ENCODE assay signal across 8 cellular contexts in the genomic region with DNA sequence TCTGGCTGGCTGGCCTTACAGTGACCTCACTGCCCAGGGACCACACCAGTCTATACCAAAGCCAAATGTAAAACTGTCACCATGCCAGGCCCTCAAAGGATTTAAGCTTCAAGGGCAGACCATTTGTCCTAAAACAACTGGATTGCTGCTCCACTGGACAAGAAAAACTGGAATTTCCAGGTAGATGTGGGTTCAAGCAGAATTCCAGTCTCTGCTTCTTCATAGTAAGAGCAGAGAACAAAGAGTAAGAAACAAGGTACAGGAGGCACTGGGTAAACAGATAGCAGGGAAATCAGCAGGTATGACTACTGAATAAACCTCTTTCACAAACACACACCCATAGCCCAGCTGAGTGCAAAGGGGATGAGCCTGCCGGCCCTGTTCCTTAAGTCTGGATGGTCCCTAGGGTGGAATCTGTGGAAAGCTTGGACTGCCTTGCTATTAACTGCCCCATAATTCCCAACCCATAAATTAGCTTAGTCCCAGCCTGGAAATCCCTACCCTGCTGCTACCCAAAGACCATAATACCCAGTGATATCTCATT. TPM values are rescaled to one million over a fixed set of nuclear protein-coding genes. Genes with fewer than 3 reads are reported as not detected.
DNase-seq lines count a peak whose midpoint lies in the region; ATAC-seq and TF ChIP-seq lines count a peak whose summit lies in the region.
"Had no signal": no experiment of that assay in that cellular context is flagged by ENCODE, and none has a peak within 500 bp of the region (broad histone marks: within the 10 kb centered on the region; RNA-seq: fewer than 3 reads in every experiment).

No MANE protein-coding gene starts in this region.

- H3K36me3 ChIP-seq in HCT116 (ENCODE audit: control insufficient read depth in 1 of 2, insufficient read depth in 2 of 2, low read length in 2 of 2) = no peaks in the 10 kb centered on the region
- no peaks in the 10 kb centered on the region for H3K36me3 ChIP-seq in gastroesophageal sphincter

- H3K27ac ChIP-seq in HCT116 (ENCODE audit: low read depth, low read length) (peak overlapping the region; percentile 87), RWPE1 (peak overlapping the region; percentile 98), gastroesophageal sphincter (peak overlapping the region; percentile 5 to 97 (median 92))
- H3K27ac ChIP-seq: KMS-11 had no signal

- peak; percentile 78 for DNase-seq in HCT116 (ENCODE audit: low read depth, low spot score)
- peak; percentile 59 for DNase-seq in RWPE1 (ENCODE audit: low spot score)
- no peak for DNase-seq in GM20000 (ENCODE audit: low spot score)
- no peak for DNase-seq in stimulated activated CD4-positive, alpha-beta T cell treated with anti-CD3 and anti-CD28 coated beads, Interleukin-4, amount 100 ng/mL, for 24 hours

- peaks cover 89% of the 10 kb centered on the region for H3K4me1 Mint-ChIP-seq in stimulated activated memory B cell treated with anti-CD40 and anti-IgM and Interleukin-4, amounts not matched to agents 10 μg/mL and 1 μg/mL and 100 μg/mL, for 72 hours

- H3K27me3 ChIP-seq in HCT116 (ENCODE audit: insufficient read depth, low read length) (no peaks in the 10 kb centered on the region), gastroesophageal sphincter (no peaks in the 10 kb centered on the region)

- H3K9ac ChIP-seq in HCT116 (ENCODE audit: low read length) = peak overlapping the region; percentile 63
- H3K9ac ChIP-seq: KMS-11 had no signal

- no peak for TF ChIP-seq EP300 in gastroesophageal sphincter (IDR thresholded peaks at IDR 0.05)

- H2AFZ ChIP-seq in HCT116 (ENCODE audit: low read depth, low read length, poor library complexity, severe bottlenecking) = no peak overlapping the region

- H3K27me3 Mint-ChIP-seq in stimulated activated memory B cell treated with anti-CD40 and anti-IgM and Interleukin-4, amounts not matched to agents 10 μg/mL and 1 μg/mL and 100 μg/mL, for 72 hours = no peaks in the 10 kb centered on the region

- peak overlapping the region; percentile 74 for H3K4me3 Mint-ChIP-seq in stimulated activated memory B cell treated with anti-CD40 and anti-IgM and Interleukin-4, amounts not matched to agents 10 μg/mL and 1 μg/mL and 100 μg/mL, for 72 hours

- H3K9me3 Mint-ChIP-seq in stimulated activated memory B cell treated with anti-CD40 and anti-IgM and Interleukin-4, amounts not matched to agents 10 μg/mL and 1 μg/mL and 100 μg/mL, for 72 hours = no peaks in the 10 kb centered on the region

- 20 to 50% methylated on average over 1 of the region's 1 CpG for WGBS in gastroesophageal sphincter (ENCODE audit: low coverage in 1 of 2), 2 donors

- H3K79me2 ChIP-seq in HCT116 (ENCODE audit: insufficient read depth, low read length) = peaks cover 83% of the 10 kb centered on the region

- ATAC-seq in HCT116 (peak; percentile 48), gastroesophageal sphincter (no peak), GM19452 (IDR thresholded peaks at IDR 0.05; ENCODE audit: unreplicated experiment) (no peak)
- no peak for ATAC-seq in stimulated activated memory B cell treated with anti-CD40 and anti-IgM and Interleukin-4, amounts not matched to agents 10 μg/mL and 1 μg/mL and 100 μg/mL, for 72 hours

- H3K9me3 ChIP-seq in HCT116 (ENCODE audit: control insufficient read depth in 1 of 2, insufficient read depth in 1 of 2, low read depth in 1 of 2, low read length in 2 of 2) (no peaks in the 10 kb centered on the region), gastroesophageal sphincter (no peaks in the 10 kb centered on the region)

- intact Hi-C loops in HCT116 (cut with micrococcal nuclease) = no loop called here

- no peaks in the 10 kb centered on the region for H4K20me1 ChIP-seq in HCT116 (ENCODE audit: insufficient read depth)

- TF ChIP-seq CTCF in HCT116 (IDR thresholded peaks at IDR 0.05 in 2 of 3, conservative IDR thresholded peaks at IDR 0.05 in 1 of 3; ENCODE audit: borderline replicate concordance in 1 of 3, insufficient read depth in 1 of 3, low read depth in 2 of 3, low read length in 2 of 3) (no peak), RWPE1 (conservative IDR thresholded peaks at IDR 0.05; ENCODE audit: low read depth) (no peak), gastroesophageal sphincter (IDR thresholded peaks at IDR 0.05) (no peak), GM20000 (IDR thresholded peaks at IDR 0.05; ENCODE audit: extremely low read depth, missing control alignments) (no peak)

- H3K4me3 ChIP-seq in HCT116 (replicated peaks in 1 of 2; ENCODE audit: low read depth in 1 of 2, low read length in 2 of 2) = peak overlapping the region; percentile 18 to 53
- H3K4me3 ChIP-seq in gastroesophageal sphincter = no peak overlapping the region

- POLR2A ChIA-PET in HCT116 (lab: Charles Lee) (interaction anchor here (1.1 to 3.5 kb wide), 3 partner anchors 10 to 136 kb away, joined by 3 to 14 read pairs (median 11); a partner anchor contains a TSS), RWPE1 (lab: Yijun Ruan, JAX; ENCODE audit: low non-redundant PET) (no interaction called here)

- TF ChIP-seq POLR2A in HCT116 (IDR thresholded peaks at IDR 0.05; ENCODE audit: borderline replicate concordance, extremely low read depth, insufficient read depth, insufficient read length) (no peak), gastroesophageal sphincter (IDR thresholded peaks at IDR 0.05) (no peak)

- H3K4me1 ChIP-seq in HCT116 (ENCODE audit: control insufficient read depth in 1 of 2, insufficient read depth in 2 of 2, low read length in 2 of 2) = peaks cover 74 to 95% of the 10 kb centered on the region in 2 experiments
- peaks cover 34 to 92% (median 68%) of the 10 kb centered on the region in 3 donors for H3K4me1 ChIP-seq in gastroesophageal sphincter

- CTCF ChIA-PET in HCT116 (lab: Charles Lee) = interaction anchor here (2.5 kb wide), 1 partner anchor 8 kb away, joined by 13 read pairs; no protein-coding TSS in a partner anchor
- CTCF ChIA-PET in RWPE1 (lab: Yijun Ruan, JAX) = interaction anchor here (1.0 kb wide), 1 partner anchor 462 kb away, joined by 3 read pairs; no protein-coding TSS in a partner anchor

- peak overlapping the region; percentile 93 for H3K27ac Mint-ChIP-seq in stimulated activated memory B cell treated with anti-CD40 and anti-IgM and Interleukin-4, amounts not matched to agents 10 μg/mL and 1 μg/mL and 100 μg/mL, for 72 hours

- peak overlapping the region; percentile 87 for H3K4me2 ChIP-seq in HCT116 (ENCODE audit: low read length)
- H3K4me2 ChIP-seq: KMS-11 had no signal

- RAD21 ChIA-PET in HCT116 (lab: Charles Lee; ENCODE audit: low non-redundant PET in 1 of 2, low total read pairs in 2 of 2, uncharacterized antibody in 2 of 2, unreplicated experiment in 2 of 2) = interaction anchor here (1.5 to 1.6 kb wide), 2 partner anchors 10 to 64 kb away, joined by 3 to 5 read pairs; no protein-coding TSS in a partner anchor

- no peaks in the 10 kb centered on the region for H3K9me2 ChIP-seq in HCT116 (ENCODE audit: insufficient read depth)

- peaks cover 9% of the 10 kb centered on the region for H3K36me3 Mint-ChIP-seq in stimulated activated memory B cell treated with anti-CD40 and anti-IgM and Interleukin-4, amounts not matched to agents 10 μg/mL and 1 μg/mL and 100 μg/mL, for 72 hours

- BruUV-seq in HCT116 (replicated peaks; lab: Mats Ljungman, UMichigan) = no TSS peak

- TF ChIP-seq RAD21 in HCT116 (IDR thresholded peaks at IDR 0.05; ENCODE audit: low read depth) = no peak

TF ChIP-seq in HCT116, 20 proteins besides CTCF, POLR2A, EP300 and RAD21:
- TF ChIP-seq JUND (IDR thresholded peaks at IDR 0.05) = no peak
- peak; percentile 49 for TF ChIP-seq POLR2AphosphoS5 (IDR thresholded peaks at IDR 0.05; ENCODE audit: low read depth, low read length)
- TF ChIP-seq YY1 (IDR thresholded peaks at IDR 0.05; ENCODE audit: extremely low read depth, insufficient replicate concordance, low read depth, low read length) = peak; percentile 67

RNA-seq across cellular contexts. Expression of a gene that starts 5.5 kb away (rescaled TPM):
- total RNA-seq in HCT116 (2021; ENCODE audit: unreplicated experiment) (31.4 TPM), gastroesophageal sphincter (10 to 100 TPM; 22.9 to 43.3 (median 31.0) TPM)
- 20.3 and 21.6 TPM in 2 replicates for polyA plus RNA-seq in HCT116 (2012)

Comparison
In these comparisons a context has a peak if more than half of its experiments do, and no peak if none do; other contexts are left out.
1. DNase-seq: peak in HCT116 (single experiment) and RWPE1 (single experiment); none in GM20000 (single experiment) and stimulated activated CD4-positive, alpha-beta T cell treated with anti-CD3 and anti-CD28 coated beads, Interleukin-4, amount 100 ng/mL, for 24 hours (single experiment).
2. H3K4me3 ChIP-seq: peak in HCT116 (2 of 2); none in gastroesophageal sphincter (0 of 2).
3. Peak in every context shown above with its lines, with median percentiles within 50 percentile points of each other: H3K27ac ChIP-seq.